Comparison of ENCODE assay signal across 14 cellular contexts in genomic region chr3:171753665-171754408, GRCh38. TPM values are rescaled to one million over a fixed set of nuclear protein-coding genes. Genes with fewer than 3 reads are reported as not detected.
DNase-seq lines count a peak whose midpoint lies in the region; ATAC-seq and TF ChIP-seq lines count a peak whose summit lies in the region.
"Had no signal": no experiment of that assay in that cellular context is flagged by ENCODE, and none has a peak within 500 bp of the region (broad histone marks: within the 10 kb centered on the region; RNA-seq: fewer than 3 reads in every experiment).

No MANE protein-coding gene starts in this region.

- no peaks in the 10 kb centered on the region for H3K27me3 ChIP-seq in foreskin keratinocyte
- H3K27me3 ChIP-seq: neutrophil had no signal

- peak overlapping the region; percentile 96 for H3K27ac ChIP-seq in foreskin keratinocyte
- H3K27ac ChIP-seq: thoracic aorta had no signal

- peak; percentile 70 to 71 for ATAC-seq in activated T-cell treated with anti-CD3 and anti-CD28 coated beads, Interleukin-2, amount 50 U/mL, for 4 hours
- peak; percentile 92 for ATAC-seq in activated T-helper 17 cell treated with anti-CD3 and anti-CD28 coated beads, Interleukin-2, amount 50 U/mL, for 72 hours (replicated peaks)
- peak; percentile 81 for ATAC-seq in foreskin keratinocyte
- ATAC-seq in stimulated activated naive CD8-positive, alpha-beta T cell treated with anti-CD3 and anti-CD28 coated beads, Interleukin-15, amount 100 ng/mL, for 72 hours, result peak; percentile 75
- ATAC-seq in GM21576 (IDR thresholded peaks at IDR 0.05; ENCODE audit: unreplicated experiment), result no peak

- H3K4me3 Mint-ChIP-seq in activated T-cell treated with anti-CD3 and anti-CD28 coated beads, Interleukin-2, amount 50 U/mL, for 4 hours, result no peak overlapping the region
- H3K4me3 Mint-ChIP-seq in activated T-helper 17 cell treated with anti-CD3 and anti-CD28 coated beads, Interleukin-2, amount 50 U/mL, for 72 hours, result no peak overlapping the region
- H3K4me3 Mint-ChIP-seq in stimulated activated naive CD8-positive, alpha-beta T cell treated with anti-CD3 and anti-CD28 coated beads, Interleukin-15, amount 100 ng/mL, for 72 hours, result no peak overlapping the region

- H3K27ac Mint-ChIP-seq in activated T-helper 17 cell treated with anti-CD3 and anti-CD28 coated beads, Interleukin-2, amount 50 U/mL, for 72 hours, result no peak overlapping the region
- no peak overlapping the region for H3K27ac Mint-ChIP-seq in stimulated activated naive CD8-positive, alpha-beta T cell treated with anti-CD3 and anti-CD28 coated beads, Interleukin-15, amount 100 ng/mL, for 72 hours

- H3K4me1 Mint-ChIP-seq in activated T-cell treated with anti-CD3 and anti-CD28 coated beads, Interleukin-2, amount 50 U/mL, for 4 hours (ENCODE audit: low read depth), result no peaks in the 10 kb centered on the region
- no peaks in the 10 kb centered on the region for H3K4me1 Mint-ChIP-seq in activated T-helper 17 cell treated with anti-CD3 and anti-CD28 coated beads, Interleukin-2, amount 50 U/mL, for 72 hours
- no peaks in the 10 kb centered on the region for H3K4me1 Mint-ChIP-seq in stimulated activated naive CD8-positive, alpha-beta T cell treated with anti-CD3 and anti-CD28 coated beads, Interleukin-15, amount 100 ng/mL, for 72 hours

- no peaks in the 10 kb centered on the region for H3K9me3 Mint-ChIP-seq in activated T-cell treated with anti-CD3 and anti-CD28 coated beads, Interleukin-2, amount 50 U/mL, for 4 hours
- no peaks in the 10 kb centered on the region for H3K9me3 Mint-ChIP-seq in activated T-helper 17 cell treated with anti-CD3 and anti-CD28 coated beads, Interleukin-2, amount 50 U/mL, for 72 hours
- no peaks in the 10 kb centered on the region for H3K9me3 Mint-ChIP-seq in stimulated activated naive CD8-positive, alpha-beta T cell treated with anti-CD3 and anti-CD28 coated beads, Interleukin-15, amount 100 ng/mL, for 72 hours

- peaks cover 28% of the 10 kb centered on the region for H3K4me1 ChIP-seq in foreskin keratinocyte

- no peak for TF ChIP-seq CTCF in foreskin keratinocyte (conservative IDR thresholded peaks at IDR 0.05)

- peaks cover 7% of the 10 kb centered on the region for H3K27me3 Mint-ChIP-seq in activated T-cell treated with anti-CD3 and anti-CD28 coated beads, Interleukin-2, amount 50 U/mL, for 4 hours (ENCODE audit: low read depth)
- H3K27me3 Mint-ChIP-seq in activated T-helper 17 cell treated with anti-CD3 and anti-CD28 coated beads, Interleukin-2, amount 50 U/mL, for 72 hours, result no peaks in the 10 kb centered on the region
- H3K27me3 Mint-ChIP-seq in stimulated activated naive CD8-positive, alpha-beta T cell treated with anti-CD3 and anti-CD28 coated beads, Interleukin-15, amount 100 ng/mL, for 72 hours, result peaks cover 16% of the 10 kb centered on the region

- DNase-seq in activated T-cell treated with anti-CD3 and anti-CD28 coated beads, Interleukin-2, amount 50 U/mL, for 4 hours, result no peak
- DNase-seq in activated T-cell treated with anti-CD3 and anti-CD28 coated beads for 4 hours, result no peak
- DNase-seq in foreskin keratinocyte, result peak; percentile 97 to 98
- no peak for DNase-seq in stimulated activated naive CD8-positive, alpha-beta T cell treated with anti-CD3 and anti-CD28 coated beads, Interleukin-15, amount 100 ng/mL, for 72 hours
- no peak for DNase-seq in NOMO-1 treated with DMSO at 0.1 percent for 48 hours (lab: John Stamatoyannopoulos, UW; ENCODE audit: unreplicated experiment)
- DNase-seq in A172 (ENCODE audit: low spot score), result no peak
- DNase-seq: effector CD8-positive, alpha-beta T cell; NCI-H1417; stimulated activated CD4-positive, alpha-beta T cell treated with anti-CD3 and anti-CD28 coated beads, Interleukin-4, amount 100 ng/mL, for 4 hours had no signal

- no peaks in the 10 kb centered on the region for H3K36me3 Mint-ChIP-seq in activated T-cell treated with anti-CD3 and anti-CD28 coated beads, Interleukin-2, amount 50 U/mL, for 4 hours (ENCODE audit: insufficient read depth)
- no peaks in the 10 kb centered on the region for H3K36me3 Mint-ChIP-seq in activated T-helper 17 cell treated with anti-CD3 and anti-CD28 coated beads, Interleukin-2, amount 50 U/mL, for 72 hours (ENCODE audit: low read depth)

RNA-seq across cellular contexts. Expression of gene PLD1, which starts 56.4 kb away (rescaled TPM):
- total RNA-seq in activated T-cell treated with anti-CD3 and anti-CD28 coated beads, Interleukin-2, amount 50 U/mL, for 4 hours, result 1 to 10 TPM in 1 of 3 donors, under 1 TPM in 2; 0.52 to 1.3 (median 0.66) TPM
- total RNA-seq in activated T-helper 17 cell treated with anti-CD3 and anti-CD28 coated beads, Interleukin-2, amount 50 U/mL, for 72 hours, result 10 to 100 TPM in 1 of 2 donors, 1 to 10 TPM in 1; 2.5 to 10.6 TPM
- 6.1 and 7.7 TPM in 2 replicates for total RNA-seq in foreskin keratinocyte
- polyA plus RNA-seq in foreskin keratinocyte, result 2.1 and 2.7 TPM in 2 replicates
- 11.0 and 15.9 TPM in 2 replicates for total RNA-seq in A172 (2014; rRNA removed; shearing (Covaris generic))
- total RNA-seq: OCI-LY7 had no signal

Comparison
In these comparisons a context has a peak if more than half of its experiments do, and no peak if none do; other contexts are left out.
1. DNase-seq: peak in foreskin keratinocyte (2 of 2); none in activated T-cell treated with anti-CD3 and anti-CD28 coated beads, Interleukin-2, amount 50 U/mL, for 4 hours (single experiment), activated T-cell treated with anti-CD3 and anti-CD28 coated beads for 4 hours (single experiment), stimulated activated naive CD8-positive, alpha-beta T cell treated with anti-CD3 and anti-CD28 coated beads, Interleukin-15, amount 100 ng/mL, for 72 hours (0 of 2), NOMO-1 treated with DMSO at 0.1 percent for 48 hours (single experiment) and A172 (single experiment).